33 cellular contexts compared by ENCODE assay signal in the genomic region with DNA sequence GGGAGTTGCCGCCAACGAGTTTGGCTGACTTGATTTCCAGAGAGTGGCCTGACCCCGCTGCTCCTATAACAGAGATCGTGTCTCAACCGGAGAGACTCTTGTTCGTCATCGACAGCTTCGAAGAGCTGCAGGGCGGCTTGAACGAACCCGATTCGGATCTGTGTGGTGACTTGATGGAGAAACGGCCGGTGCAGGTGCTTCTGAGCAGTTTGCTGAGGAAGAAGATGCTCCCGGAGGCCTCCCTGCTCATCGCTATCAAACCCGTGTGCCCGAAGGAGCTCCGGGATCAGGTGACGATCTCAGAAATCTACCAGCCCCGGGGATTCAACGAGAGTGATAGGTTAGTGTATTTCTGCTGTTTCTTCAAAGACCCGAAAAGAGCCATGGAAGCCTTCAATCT. TPM values are rescaled to one million over a fixed set of nuclear protein-coding genes. Genes with fewer than 3 reads are reported as not detected.
"Had no signal": no experiment of that assay in that cellular context is flagged by ENCODE, and none has a peak within 500 bp of the region (broad histone marks: within the 10 kb centered on the region; RNA-seq: fewer than 3 reads in every experiment).

No MANE protein-coding gene starts in this region.

- ATAC-seq: heart right ventricle; left ventricle myocardium superior; lower lobe of right lung; natural killer cell treated with Interleukin-12 subunit alpha and Interleukin-12 subunit beta and Interleukin-15 and Interleukin-18, amount 100 ng/mL, for 72 hours; psoas muscle; right cardiac atrium; stimulated activated naive CD8-positive, alpha-beta T cell treated with anti-CD3 and anti-CD28 coated beads, Interleukin-15, amount 100 ng/mL, for 72 hours; upper lobe of right lung had no signal

- H3K4me1 Mint-ChIP-seq: neural crest cell; stimulated activated naive CD8-positive, alpha-beta T cell treated with anti-CD3 and anti-CD28 coated beads, Interleukin-15, amount 100 ng/mL, for 72 hours had no signal

- H3K9me3 ChIP-seq: colonic mucosa, esophagus squamous epithelium, lower lobe of right lung, psoas muscle, transverse colon, upper lobe of right lung, uterus had no signal

- H3K4me3 ChIP-seq: colonic mucosa, esophagus squamous epithelium, heart right ventricle, lower lobe of right lung, psoas muscle, sigmoid colon, suprapubic skin, transverse colon, upper lobe of right lung, uterus had no signal

- H3K27ac Mint-ChIP-seq: dendritic cell treated with granulocyte-macrophage colony-stimulating factor and Interleukin-4, amounts not matched to agents 40 ng/mL and 50 ng/mL, for 4 days; natural killer cell treated with Interleukin-12 subunit alpha and Interleukin-12 subunit beta and Interleukin-15 and Interleukin-18, amount 100 ng/mL, for 72 hours; stimulated activated naive CD8-positive, alpha-beta T cell treated with anti-CD3 and anti-CD28 coated beads, Interleukin-15, amount 100 ng/mL, for 72 hours had no signal

- DNase-seq: colonic mucosa; effector memory CD4-positive, alpha-beta T cell; esophagus squamous epithelium; foreskin melanocyte; glutamatergic neuron; heart right ventricle; hippocampal formation; islet precursor cell; kidney glomerular epithelial cell; left ventricle myocardium superior; lower lobe of right lung; posterior cingulate gyrus; psoas muscle; right cardiac atrium; sigmoid colon; stimulated activated CD4-positive, alpha-beta T cell treated with anti-CD3 and anti-CD28 coated beads, Interleukin-2, amount 100 ng/mL, for 24 hours; stimulated activated CD4-positive, alpha-beta T cell treated with anti-CD3 and anti-CD28 coated beads, Interleukin-4, amount 100 ng/mL, for 24 hours; stimulated activated naive CD4-positive, alpha-beta T cell; stimulated activated naive CD8-positive, alpha-beta T cell treated with anti-CD3 and anti-CD28 coated beads, Interleukin-15, amount 100 ng/mL, for 72 hours; transverse colon; upper lobe of right lung; uterus had no signal

- FAIRE-seq: endothelial cell of umbilical vein had no signal

- H3K27ac ChIP-seq: colonic mucosa, esophagus squamous epithelium, heart right ventricle, lower lobe of right lung, psoas muscle, sigmoid colon, suprapubic skin, transverse colon, upper lobe of right lung, uterus had no signal

- H3K4me1 ChIP-seq: colonic mucosa, esophagus squamous epithelium, heart right ventricle, lower lobe of right lung, psoas muscle, sigmoid colon, suprapubic skin, transverse colon, upper lobe of right lung, uterus had no signal

- H3K27me3 Mint-ChIP-seq: dendritic cell treated with granulocyte-macrophage colony-stimulating factor and Interleukin-4, amounts not matched to agents 40 ng/mL and 50 ng/mL, for 4 days; natural killer cell treated with Interleukin-12 subunit alpha and Interleukin-12 subunit beta and Interleukin-15 and Interleukin-18, amount 100 ng/mL, for 72 hours; stimulated activated naive CD8-positive, alpha-beta T cell treated with anti-CD3 and anti-CD28 coated beads, Interleukin-15, amount 100 ng/mL, for 72 hours had no signal

- H3K36me3 Mint-ChIP-seq: natural killer cell treated with Interleukin-12 subunit alpha and Interleukin-12 subunit beta and Interleukin-15 and Interleukin-18, amount 100 ng/mL, for 72 hours had no signal

- H3K27me3 ChIP-seq: colonic mucosa, esophagus squamous epithelium, heart right ventricle, sigmoid colon, suprapubic skin, transverse colon, upper lobe of right lung, uterus had no signal

- H3K36me3 ChIP-seq: colonic mucosa, esophagus squamous epithelium, heart right ventricle, lower lobe of right lung, sigmoid colon, suprapubic skin, transverse colon, upper lobe of right lung, uterus had no signal

- H3K4me3 Mint-ChIP-seq: dendritic cell treated with granulocyte-macrophage colony-stimulating factor and Interleukin-4, amounts not matched to agents 40 ng/mL and 50 ng/mL, for 4 days; natural killer cell treated with Interleukin-12 subunit alpha and Interleukin-12 subunit beta and Interleukin-15 and Interleukin-18, amount 100 ng/mL, for 72 hours; neural crest cell; stimulated activated naive CD8-positive, alpha-beta T cell treated with anti-CD3 and anti-CD28 coated beads, Interleukin-15, amount 100 ng/mL, for 72 hours had no signal

RNA-seq across cellular contexts. Expression of a gene that starts 21.6 kb away (rescaled TPM):
- total RNA-seq: chondrocyte; colonic mucosa; endothelial cell of umbilical vein; epithelial cell of proximal tubule; heart right ventricle; left ventricle myocardium superior; lower lobe of right lung; mesenteric fat pad; natural killer cell treated with Interleukin-12 subunit alpha and Interleukin-12 subunit beta and Interleukin-15 and Interleukin-18, amount 100 ng/mL, for 72 hours; neural crest cell; osteoblast; psoas muscle; renal cortical epithelial cell; right cardiac atrium; sigmoid colon; skeletal muscle tissue; suprapubic skin; transverse colon; upper lobe of right lung had no signal
- polyA plus RNA-seq: endothelial cell of umbilical vein, heart right ventricle, psoas muscle, right cardiac atrium had no signal

RNA-seq across cellular contexts. Expression of a gene that starts 26.2 kb away (rescaled TPM):
- total RNA-seq: chondrocyte; endothelial cell of umbilical vein; epithelial cell of proximal tubule; esophagus squamous epithelium; heart right ventricle; left ventricle myocardium superior; lower lobe of right lung; mesenteric fat pad; natural killer cell treated with Interleukin-12 subunit alpha and Interleukin-12 subunit beta and Interleukin-15 and Interleukin-18, amount 100 ng/mL, for 72 hours; neural crest cell; osteoblast; psoas muscle; renal cortical epithelial cell; right cardiac atrium; sigmoid colon; transverse colon; upper lobe of right lung had no signal
- polyA plus RNA-seq: endothelial cell of umbilical vein, heart right ventricle, psoas muscle, right cardiac atrium had no signal
